Comparison of ENCODE assay signal across 25 cellular contexts in the genomic region with DNA sequence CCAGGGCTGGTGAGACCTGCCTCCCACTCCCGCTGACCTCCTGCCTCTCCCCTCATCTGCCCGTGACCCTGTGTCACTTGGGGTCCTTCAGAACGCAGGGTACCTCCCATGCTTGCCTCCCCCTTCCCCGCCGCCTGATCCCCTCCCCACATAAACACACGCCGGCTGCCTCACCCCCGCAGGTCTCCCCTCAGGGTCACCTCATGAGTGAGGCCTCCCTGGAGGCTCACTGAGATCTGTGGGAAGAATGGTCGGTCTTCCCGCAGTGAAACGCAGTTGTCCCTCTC.
"Had no signal": no experiment of that assay in that cellular context is flagged by ENCODE, and none has a peak within 500 bp of the region (broad histone marks: within the 10 kb centered on the region; RNA-seq: fewer than 3 reads in every experiment).

No MANE protein-coding gene starts in this region.

- H3K4me1 ChIP-seq: breast epithelium, suprapubic skin, uterus had no signal

- H3K4me3 Mint-ChIP-seq: activated CD4-positive, alpha-beta T cell treated with anti-CD3 and anti-CD28 coated beads for 36 hours; activated naive CD8-positive, alpha-beta T cell; activated T-cell treated with anti-CD3 and anti-CD28 coated beads, Interleukin-2, amount 50 U/mL, for 24 hours; memory B cell; stimulated activated naive CD8-positive, alpha-beta T cell treated with anti-CD3 and anti-CD28 coated beads, Interleukin-15, amount 100 ng/mL, for 72 hours; WTC11 had no signal

- H3K4me1 Mint-ChIP-seq: activated CD4-positive, alpha-beta T cell treated with anti-CD3 and anti-CD28 coated beads for 36 hours; memory B cell; stimulated activated naive CD8-positive, alpha-beta T cell treated with anti-CD3 and anti-CD28 coated beads, Interleukin-15, amount 100 ng/mL, for 72 hours had no signal

- H3K27me3 ChIP-seq: breast epithelium, suprapubic skin, uterus had no signal

- FAIRE-seq: endothelial cell of umbilical vein had no signal

- H3K27ac ChIP-seq: breast epithelium, skin epidermis, suprapubic skin, uterus had no signal

- DNase-seq: activated CD4-positive, alpha-beta T cell treated with anti-CD3 and anti-CD28 coated beads for 36 hours; activated CD4-positive, alpha-beta T cell treated with anti-CD3 and anti-CD28 coated beads, Interleukin-2, amount 50 U/mL, for 4 hours; activated CD8-positive, alpha-beta memory T cell treated with anti-CD3 and anti-CD28 coated beads for 24 hours; activated CD8-positive, alpha-beta memory T cell treated with anti-CD3 and anti-CD28 coated beads, Interleukin-2, amount 50 U/mL, for 4 hours; activated naive CD4-positive, alpha-beta T cell; activated T-cell treated with anti-CD3 and anti-CD28 coated beads, Interleukin-2, amount 50 U/mL, for 24 hours; dermis blood vessel endothelial cell; effector memory CD4-positive, alpha-beta T cell; foreskin melanocyte; hippocampal formation; kidney glomerular epithelial cell; stimulated activated CD4-positive, alpha-beta T cell treated with anti-CD3 and anti-CD28 coated beads, Interleukin-1b, Interleukin-23, amount 100 ng/mL, for 48 hours; stimulated activated naive CD8-positive, alpha-beta T cell treated with anti-CD3 and anti-CD28 coated beads, Interleukin-15, amount 100 ng/mL, for 72 hours; T-helper 1 cell; T-helper 9 cell; uterus had no signal

- H3K36me3 Mint-ChIP-seq: activated naive CD8-positive, alpha-beta T cell; memory B cell had no signal

- H3K36me3 ChIP-seq: breast epithelium, suprapubic skin, uterus had no signal

- H3K9me3 Mint-ChIP-seq: activated T-cell treated with anti-CD3 and anti-CD28 coated beads, Interleukin-2, amount 50 U/mL, for 24 hours; activated T-helper 2 cell treated with anti-CD3 and anti-CD28 coated beads, Interferon-gamma antibody, Interleukin-2, Interleukin-4, amounts not matched to agents 10 μg/mL and 5 μg/mL and 100 μg/mL, durations not matched to agents 14 hours and 24 hours and 36 hours; memory B cell; stimulated activated naive CD8-positive, alpha-beta T cell treated with anti-CD3 and anti-CD28 coated beads, Interleukin-15, amount 100 ng/mL, for 72 hours; WTC11 had no signal

- H3K9me3 ChIP-seq: breast epithelium, suprapubic skin, uterus had no signal

- ATAC-seq: activated CD4-positive, alpha-beta T cell treated with anti-CD3 and anti-CD28 coated beads for 36 hours; esophagus mucosa; stimulated activated naive CD8-positive, alpha-beta T cell treated with anti-CD3 and anti-CD28 coated beads, Interleukin-15, amount 100 ng/mL, for 72 hours had no signal

- H3K27ac Mint-ChIP-seq: activated CD4-positive, alpha-beta T cell treated with anti-CD3 and anti-CD28 coated beads for 36 hours; activated naive CD8-positive, alpha-beta T cell; activated T-cell treated with anti-CD3 and anti-CD28 coated beads, Interleukin-2, amount 50 U/mL, for 24 hours; activated T-helper 2 cell treated with anti-CD3 and anti-CD28 coated beads, Interferon-gamma antibody, Interleukin-2, Interleukin-4, amounts not matched to agents 10 μg/mL and 5 μg/mL and 100 μg/mL, durations not matched to agents 14 hours and 24 hours and 36 hours; memory B cell had no signal

- H3K4me3 ChIP-seq: breast epithelium, skin epidermis, suprapubic skin, uterus had no signal

- H3K27me3 Mint-ChIP-seq: activated CD4-positive, alpha-beta T cell treated with anti-CD3 and anti-CD28 coated beads for 36 hours; activated naive CD8-positive, alpha-beta T cell; activated T-cell treated with anti-CD3 and anti-CD28 coated beads, Interleukin-2, amount 50 U/mL, for 24 hours; stimulated activated naive CD8-positive, alpha-beta T cell treated with anti-CD3 and anti-CD28 coated beads, Interleukin-15, amount 100 ng/mL, for 72 hours had no signal
